Comparison of ENCODE assay signal across 1 cellular context in the genomic region with DNA sequence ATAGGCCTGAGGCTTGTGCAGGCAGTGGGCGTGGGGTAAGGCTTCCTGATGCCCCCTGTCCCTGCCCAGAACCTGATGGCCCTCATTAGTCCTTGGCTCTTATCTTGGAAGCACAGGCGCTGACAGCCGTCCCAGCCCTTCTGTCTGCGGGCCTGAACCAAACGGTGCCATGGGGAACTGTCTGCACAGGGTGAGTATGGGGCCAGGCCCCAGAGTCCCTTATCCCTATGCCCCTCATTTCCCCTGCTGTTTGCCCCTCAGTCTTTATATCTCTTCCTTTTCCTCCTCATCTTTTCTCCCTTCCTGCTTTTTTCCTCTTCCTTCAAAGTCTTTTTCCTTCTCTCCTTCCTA.
TF ChIP-seq lines count a peak whose summit lies in the region.

TSS of gene ACKR1 (plus strand) at position 85 of the 351 bp plus-strand sequence. CDS start at position 170, 85 bp downstream.

TF ChIP-seq in H1, 55 proteins besides CTCF, POLR2A, EP300 and RAD21:
- no peak for TF ChIP-seq SP2 (IDR thresholded peaks at IDR 0.05; ENCODE audit: low read length)
TF ChIP-seq in H1: peak in this region for 0.
